ENCODE assay signal across 8 cellular contexts in genomic region chr4:173509031-173510001, GRCh38. TPM values are rescaled to one million over a fixed set of nuclear protein-coding genes. Genes with fewer than 3 reads are reported as not detected.
A peak's percentile ranks its signal among the peaks of the same experiment; 100 is the strongest.
DNase-seq lines count a peak whose midpoint lies in the region; ATAC-seq and TF ChIP-seq lines count a peak whose summit lies in the region.

No MANE protein-coding gene starts in this region.

- no peaks in the 10 kb centered on the region for H3K36me3 ChIP-seq in left ventricle myocardium inferior

- POLR2A ChIA-PET in activated CD4-positive, alpha-beta memory T cell treated with anti-CD3 and anti-CD28 coated beads, Interleukin-2, amount 10 ng/mL, durations not matched to agents 7 days and 5 days (lab: Charles Lee) = no interaction called here
- POLR2A ChIA-PET in RWPE1 (lab: Yijun Ruan, JAX; ENCODE audit: low non-redundant PET) = no interaction called here

- peaks cover 22% of the 10 kb centered on the region for H3K4me1 Mint-ChIP-seq in activated CD4-positive, alpha-beta memory T cell treated with anti-CD3 and anti-CD28 coated beads, Interleukin-2, amount 10 ng/mL, durations not matched to agents 7 days and 5 days

- peak overlapping the region; percentile 67 for H3K4me3 Mint-ChIP-seq in activated CD4-positive, alpha-beta memory T cell treated with anti-CD3 and anti-CD28 coated beads, Interleukin-2, amount 10 ng/mL, durations not matched to agents 7 days and 5 days

- H3K9me3 ChIP-seq in left ventricle myocardium inferior (replicated peaks) = no peaks in the 10 kb centered on the region

- peaks cover 41% of the 10 kb centered on the region for H3K4me1 ChIP-seq in left ventricle myocardium inferior

- CTCF ChIA-PET in activated CD4-positive, alpha-beta memory T cell treated with anti-CD3 and anti-CD28 coated beads, Interleukin-2, amount 10 ng/mL, durations not matched to agents 7 days and 5 days (lab: Charles Lee) = interaction anchor here (0.9 to 1.4 kb wide), 4 partner anchors 9 to 190 kb away, joined by 3 to 4 read pairs (median 3); no protein-coding TSS in a partner anchor
- CTCF ChIA-PET in RWPE1 (lab: Yijun Ruan, JAX) = no interaction called here

- peaks cover 79% of the 10 kb centered on the region for H3K27me3 Mint-ChIP-seq in activated CD4-positive, alpha-beta memory T cell treated with anti-CD3 and anti-CD28 coated beads, Interleukin-2, amount 10 ng/mL, durations not matched to agents 7 days and 5 days

- intact Hi-C loops in left ventricle myocardium inferior (cut with micrococcal nuclease) = loop anchor here (10.0 kb wide), 1 partner anchor 245 kb away; no protein-coding TSS in a partner anchor

- no peak overlapping the region for H3K27ac Mint-ChIP-seq in activated CD4-positive, alpha-beta memory T cell treated with anti-CD3 and anti-CD28 coated beads, Interleukin-2, amount 10 ng/mL, durations not matched to agents 7 days and 5 days

- TF ChIP-seq CTCF in left ventricle myocardium inferior (IDR thresholded peaks at IDR 0.05; ENCODE audit: borderline replicate concordance) = no peak
- TF ChIP-seq CTCF in RWPE1 (conservative IDR thresholded peaks at IDR 0.05; ENCODE audit: low read depth) = no peak

- H3K9me3 Mint-ChIP-seq in activated CD4-positive, alpha-beta memory T cell treated with anti-CD3 and anti-CD28 coated beads, Interleukin-2, amount 10 ng/mL, durations not matched to agents 7 days and 5 days = no peaks in the 10 kb centered on the region

- H3K4me3 ChIP-seq in left ventricle myocardium inferior = peak overlapping the region; percentile 69
- peak overlapping the region; percentile 51 for H3K4me3 ChIP-seq in skeletal muscle cell (ENCODE audit: low read depth, low read length)

- H3K27me3 ChIP-seq in left ventricle myocardium inferior (ENCODE audit: low read depth) = peaks cover 13% of the 10 kb centered on the region

- H3K36me3 Mint-ChIP-seq in activated CD4-positive, alpha-beta memory T cell treated with anti-CD3 and anti-CD28 coated beads, Interleukin-2, amount 10 ng/mL, durations not matched to agents 7 days and 5 days (ENCODE audit: low read depth) = peaks cover 8% of the 10 kb centered on the region

- DNase-seq in CD1c-positive myeloid dendritic cell (ENCODE audit: extremely low spot score) (peak; percentile 29), left ventricle myocardium inferior (peak; percentile 64), skeletal muscle cell (ENCODE audit: low read depth) (no peak), RWPE1 (ENCODE audit: low spot score) (no peak)
- no peak for DNase-seq in activated CD4-positive, alpha-beta memory T cell treated with anti-CD3 and anti-CD28 coated beads, Interleukin-2, amount 10 ng/mL, durations not matched to agents 7 days and 5 days
- no peak for DNase-seq in stimulated activated CD4-positive, alpha-beta T cell treated with anti-CD3 and anti-CD28 coated beads, Interleukin-12 subunit alpha, Interleukin-12 subunit beta, amount 100 ng/mL, for 4 hours
- no peak for DNase-seq in activated effector memory CD4-positive, alpha-beta T cell treated with Interleukin-2 at 50 U/mL for 16 hours

- ATAC-seq in GM19467 (IDR thresholded peaks at IDR 0.05; ENCODE audit: unreplicated experiment) = peak; percentile 46

- H3K27ac ChIP-seq in left ventricle myocardium inferior (replicated peaks) (peak overlapping the region; percentile 92), RWPE1 (no peak overlapping the region)

RNA-seq across cellular contexts. Expression of gene HAND2, which starts 20.7 kb away (rescaled TPM):
- not detected for total RNA-seq in activated CD4-positive, alpha-beta memory T cell treated with anti-CD3 and anti-CD28 coated beads, Interleukin-2, amount 10 ng/mL, durations not matched to agents 7 days and 5 days
- total RNA-seq in left ventricle myocardium inferior = 117 TPM

Comparison
In these comparisons a context has a peak if more than half of its experiments do, and no peak if none do; other contexts are left out.
1. DNase-seq: peak in CD1c-positive myeloid dendritic cell (single experiment) and left ventricle myocardium inferior (single experiment); none in activated CD4-positive, alpha-beta memory T cell treated with anti-CD3 and anti-CD28 coated beads, Interleukin-2, amount 10 ng/mL, durations not matched to agents 7 days and 5 days (single experiment), skeletal muscle cell (single experiment), stimulated activated CD4-positive, alpha-beta T cell treated with anti-CD3 and anti-CD28 coated beads, Interleukin-12 subunit alpha, Interleukin-12 subunit beta, amount 100 ng/mL, for 4 hours (single experiment), RWPE1 (single experiment) and activated effector memory CD4-positive, alpha-beta T cell treated with Interleukin-2 at 50 U/mL for 16 hours (single experiment).
2. RNA of gene HAND2, which starts 20.7 kb away (total RNA-seq): 117 TPM in left ventricle myocardium inferior (single experiment); not detected in activated CD4-positive, alpha-beta memory T cell treated with anti-CD3 and anti-CD28 coated beads, Interleukin-2, amount 10 ng/mL, durations not matched to agents 7 days and 5 days; every median in the first group is over 100 times any median in the second.